Comparison of ENCODE assay signal across 26 cellular contexts in genomic region chr22:20427104-20427944, GRCh38. TPM values are rescaled to one million over a fixed set of nuclear protein-coding genes. Genes with fewer than 3 reads are reported as not detected.
A peak's percentile ranks its signal among the peaks of the same experiment; 100 is the strongest.
DNase-seq lines count a peak whose midpoint lies in the region; ATAC-seq and TF ChIP-seq lines count a peak whose summit lies in the region.
"Had no signal": no experiment of that assay in that cellular context is flagged by ENCODE, and none has a peak within 500 bp of the region (broad histone marks: within the 10 kb centered on the region; RNA-seq: fewer than 3 reads in every experiment).

No MANE protein-coding gene starts in this region.

- ATAC-seq in activated T-helper 17 cell treated with anti-CD3 and anti-CD28 coated beads, Interleukin-2, amount 50 U/mL, for 72 hours (replicated peaks) = no peak
- ATAC-seq in naive thymus-derived CD8-positive, alpha-beta T cell = no peak
- ATAC-seq in SK-N-SH treated with all-trans-retinoic acid at 6 μM for 48 hours (no peak), GM21723 (IDR thresholded peaks at IDR 0.05; ENCODE audit: unreplicated experiment) (no peak)
- ATAC-seq: activated CD4-positive, alpha-beta T cell treated with anti-CD3 and anti-CD28 coated beads for 36 hours; activated naive CD4-positive, alpha-beta T cell treated with anti-CD3 and anti-CD28 coated beads, Interleukin-2, amount 50 U/mL, for 72 hours; body of pancreas; heart left ventricle; left colon; pancreas; stimulated activated effector memory CD8-positive, alpha-beta T cell treated with anti-CD3 and anti-CD28 coated beads, Interleukin-12 subunit alpha, Interleukin-12 subunit beta, amount 100 ng/mL, for 72 hours had no signal

- CTCF ChIA-PET in CD8-positive, alpha-beta memory T cell (lab: Charles Lee) = interaction anchor here (0.9 to 5.3 kb wide), 2 partner anchors 9 to 16 kb away, joined by 3 to 38 read pairs; no protein-coding TSS in a partner anchor

- H3K4me1 Mint-ChIP-seq in CD14-positive monocyte = peaks cover 30% of the 10 kb centered on the region
- H3K4me1 Mint-ChIP-seq in CD8-positive, alpha-beta memory T cell = peaks cover 13 to 47% (median 14%) of the 10 kb centered on the region in 3 donors
- H3K4me1 Mint-ChIP-seq in activated T-helper 17 cell treated with anti-CD3 and anti-CD28 coated beads, Interleukin-2, amount 50 U/mL, for 72 hours = peaks cover 10% of the 10 kb centered on the region
- peaks cover 8 to 36% (median 33%) of the 10 kb centered on the region in 4 donors for H3K4me1 Mint-ChIP-seq in naive thymus-derived CD8-positive, alpha-beta T cell

- no peak for TF ChIP-seq CTCF in CD14-positive monocyte (IDR thresholded peaks at IDR 0.05)

- peaks cover 13% of the 10 kb centered on the region for H3K27me3 ChIP-seq in CD8-positive, alpha-beta memory T cell (ENCODE audit: insufficient read depth, low read length, poor library complexity, severe bottlenecking)
- H3K27me3 ChIP-seq: SJSA1, vagina had no signal

- peaks cover 2 to 14% of the 10 kb centered on the region in 2 donors for H3K36me3 Mint-ChIP-seq in CD14-positive monocyte
- H3K36me3 Mint-ChIP-seq in CD8-positive, alpha-beta memory T cell = peaks cover 0 to 2% (median 0%) of the 10 kb centered on the region in 3 donors
- H3K36me3 Mint-ChIP-seq in activated T-helper 17 cell treated with anti-CD3 and anti-CD28 coated beads, Interleukin-2, amount 50 U/mL, for 72 hours (ENCODE audit: low read depth) = no peaks in the 10 kb centered on the region
- H3K36me3 Mint-ChIP-seq in naive thymus-derived CD8-positive, alpha-beta T cell = peaks cover 0 to 2% (median 0%) of the 10 kb centered on the region in 3 donors
- H3K36me3 Mint-ChIP-seq: activated naive CD4-positive, alpha-beta T cell treated with anti-CD3 and anti-CD28 coated beads, Interleukin-2, amount 50 U/mL, for 72 hours had no signal

- peaks cover 62 to 79% (median 64%) of the 10 kb centered on the region in 3 donors for H3K27me3 Mint-ChIP-seq in CD14-positive monocyte (ENCODE audit: low read depth in 3 of 3)
- H3K27me3 Mint-ChIP-seq in CD8-positive, alpha-beta memory T cell = peaks cover 3 to 13% of the 10 kb centered on the region in 2 donors
- H3K27me3 Mint-ChIP-seq in activated T-helper 17 cell treated with anti-CD3 and anti-CD28 coated beads, Interleukin-2, amount 50 U/mL, for 72 hours = peaks cover 13% of the 10 kb centered on the region
- peaks cover 11 to 44% (median 19%) of the 10 kb centered on the region in 5 donors for H3K27me3 Mint-ChIP-seq in naive thymus-derived CD8-positive, alpha-beta T cell

- no peaks in the 10 kb centered on the region for H3K36me3 ChIP-seq in CD8-positive, alpha-beta memory T cell (ENCODE audit: insufficient read depth, low read length)
- H3K36me3 ChIP-seq: pancreas, vagina had no signal

- H3K4me3 ChIP-seq in CD8-positive, alpha-beta memory T cell (ENCODE audit: low read length) = no peak overlapping the region
- H3K4me3 ChIP-seq: body of pancreas, heart left ventricle, pancreas, SJSA1, smooth muscle cell, vagina had no signal

- H3K4me1 ChIP-seq in CD8-positive, alpha-beta memory T cell (ENCODE audit: insufficient read depth, low read length) = peaks cover 28% of the 10 kb centered on the region

- H3K4me3 Mint-ChIP-seq in CD14-positive monocyte = peak overlapping the region; percentile 24 to 77
- peak overlapping the region; percentile 39 to 82 (median 62) for H3K4me3 Mint-ChIP-seq in CD8-positive, alpha-beta memory T cell
- H3K4me3 Mint-ChIP-seq in activated T-helper 17 cell treated with anti-CD3 and anti-CD28 coated beads, Interleukin-2, amount 50 U/mL, for 72 hours = peak overlapping the region; percentile 13
- peak overlapping the region; percentile 35 to 79 (median 48) for H3K4me3 Mint-ChIP-seq in naive thymus-derived CD8-positive, alpha-beta T cell
- H3K4me3 Mint-ChIP-seq: activated CD4-positive, alpha-beta T cell treated with anti-CD3 and anti-CD28 coated beads for 36 hours; stimulated activated effector memory CD8-positive, alpha-beta T cell treated with anti-CD3 and anti-CD28 coated beads, Interleukin-12 subunit alpha, Interleukin-12 subunit beta, amount 100 ng/mL, for 72 hours had no signal

- DNase-seq in CD14-positive monocyte (ENCODE audit: low spot score) (no peak), amygdala (lab: John Stamatoyannopoulos, UW) (no peak)
- no peak for DNase-seq in CD8-positive, alpha-beta memory T cell
- DNase-seq in naive thymus-derived CD8-positive, alpha-beta T cell = no peak
- DNase-seq: activated CD4-positive, alpha-beta T cell treated with anti-CD3 and anti-CD28 coated beads for 36 hours; body of pancreas; erythroblast; foreskin fibroblast; GOT3; KG1; left colon; mesenchymal stem cell; MM.1S; NCI-H1417 treated with DMSO at 0.1 percent for 48 hours; NCI-H526 treated with DMSO at 0.1 percent for 48 hours; stimulated activated CD4-positive, alpha-beta T cell treated with anti-CD3 and anti-CD28 coated beads, Interleukin-2, amount 100 ng/mL, for 48 hours had no signal

- peak overlapping the region in 1 of 7 donors; percentile 15 for H3K27ac Mint-ChIP-seq in CD14-positive monocyte
- H3K27ac Mint-ChIP-seq in CD8-positive, alpha-beta memory T cell = peak overlapping the region in 1 of 8 donors; percentile 48
- no peak overlapping the region for H3K27ac Mint-ChIP-seq in activated T-helper 17 cell treated with anti-CD3 and anti-CD28 coated beads, Interleukin-2, amount 50 U/mL, for 72 hours
- peak overlapping the region in 2 of 10 donors; percentile 57 to 68 for H3K27ac Mint-ChIP-seq in naive thymus-derived CD8-positive, alpha-beta T cell
- H3K27ac Mint-ChIP-seq: activated CD4-positive, alpha-beta T cell treated with anti-CD3 and anti-CD28 coated beads for 36 hours; activated naive CD4-positive, alpha-beta T cell treated with anti-CD3 and anti-CD28 coated beads, Interleukin-2, amount 50 U/mL, for 72 hours; stimulated activated effector memory CD8-positive, alpha-beta T cell treated with anti-CD3 and anti-CD28 coated beads, Interleukin-12 subunit alpha, Interleukin-12 subunit beta, amount 100 ng/mL, for 72 hours had no signal

- H3K9me3 ChIP-seq in CD8-positive, alpha-beta memory T cell (ENCODE audit: low read length) = no peaks in the 10 kb centered on the region
- H3K9me3 ChIP-seq: body of pancreas, heart left ventricle, pancreas, SJSA1, vagina had no signal

- H3K27ac ChIP-seq in CD8-positive, alpha-beta memory T cell (ENCODE audit: low read depth, low read length) = no peak overlapping the region
- H3K27ac ChIP-seq: body of pancreas, heart left ventricle, pancreas, SJSA1, vagina had no signal

- peaks cover 0 to 12% (median 8%) of the 10 kb centered on the region in 7 donors for H3K9me3 Mint-ChIP-seq in CD14-positive monocyte
- no peaks in the 10 kb centered on the region for H3K9me3 Mint-ChIP-seq in CD8-positive, alpha-beta memory T cell
- no peaks in the 10 kb centered on the region for H3K9me3 Mint-ChIP-seq in activated T-helper 17 cell treated with anti-CD3 and anti-CD28 coated beads, Interleukin-2, amount 50 U/mL, for 72 hours
- peaks cover 0 to 2% (median 0%) of the 10 kb centered on the region in 9 donors for H3K9me3 Mint-ChIP-seq in naive thymus-derived CD8-positive, alpha-beta T cell
- H3K9me3 Mint-ChIP-seq: activated naive CD4-positive, alpha-beta T cell treated with anti-CD3 and anti-CD28 coated beads, Interleukin-2, amount 50 U/mL, for 72 hours; stimulated activated effector memory CD8-positive, alpha-beta T cell treated with anti-CD3 and anti-CD28 coated beads, Interleukin-12 subunit alpha, Interleukin-12 subunit beta, amount 100 ng/mL, for 72 hours had no signal

- intact Hi-C loops in CD14-positive monocyte (cut with micrococcal nuclease) = loop anchor here in 1 of 2 donors (5.0 kb wide), 1 partner anchor 275 kb away; no protein-coding TSS in a partner anchor

- POLR2A ChIA-PET in CD8-positive, alpha-beta memory T cell (lab: Charles Lee) = no interaction called here
- POLR2A ChIA-PET in naive thymus-derived CD8-positive, alpha-beta T cell (lab: Charles Lee) = interaction anchor here (0.6 to 4.1 kb wide), 3 partner anchors 9 to 37 kb away, joined by 3 to 35 read pairs (median 3); no protein-coding TSS in a partner anchor

TF ChIP-seq in SK-N-SH treated with all-trans-retinoic acid at 6 μM for 48 hours, 23 proteins besides CTCF, POLR2A, EP300 and RAD21:
- TF ChIP-seq PPARA (CRISPR knock-in tag; IDR thresholded peaks at IDR 0.05; ENCODE audit: borderline replicate concordance) (no peak), POU6F1 (CRISPR knock-in tag; IDR thresholded peaks at IDR 0.05; ENCODE audit: borderline replicate concordance, low read depth) (no peak)

RNA-seq across cellular contexts. Expression of gene SCARF2, which starts 10.3 kb away (rescaled TPM):
- polyA plus RNA-seq in CD14-positive monocyte = under 1 TPM in 1 of 2 donors, not detected in 1; 0.12 TPM
- total RNA-seq in CD8-positive, alpha-beta memory T cell = under 1 TPM; 0.31 to 0.50 TPM
- polyA plus RNA-seq in CD8-positive, alpha-beta memory T cell = 1.5 TPM
- 1 to 10 TPM in 1 of 2 donors, under 1 TPM in 1; 0.43 to 1.5 TPM for total RNA-seq in activated T-helper 17 cell treated with anti-CD3 and anti-CD28 coated beads, Interleukin-2, amount 50 U/mL, for 72 hours
- 1 to 10 TPM; 2.9 to 3.1 TPM for total RNA-seq in naive thymus-derived CD8-positive, alpha-beta T cell
- polyA plus RNA-seq in naive thymus-derived CD8-positive, alpha-beta T cell = under 1 TPM; 0.07 to 0.51 (median 0.10) TPM

RNA-seq across cellular contexts. Expression of gene ZNF74, which starts 33.4 kb away (rescaled TPM):
- 1 to 10 TPM; 1.9 TPM for polyA plus RNA-seq in CD14-positive monocyte
- 10 to 100 TPM; 12.3 to 15.3 TPM for total RNA-seq in CD8-positive, alpha-beta memory T cell
- 13.0 TPM for polyA plus RNA-seq in CD8-positive, alpha-beta memory T cell
- 10 to 100 TPM in 1 of 2 donors, 1 to 10 TPM in 1; 6.4 to 10.0 TPM for total RNA-seq in activated T-helper 17 cell treated with anti-CD3 and anti-CD28 coated beads, Interleukin-2, amount 50 U/mL, for 72 hours
- 10 to 100 TPM; 12.9 to 14.5 TPM for total RNA-seq in naive thymus-derived CD8-positive, alpha-beta T cell
- 10 to 100 TPM in 1 of 3 donors, 1 to 10 TPM in 2; 6.7 to 10.7 (median 8.2) TPM for polyA plus RNA-seq in naive thymus-derived CD8-positive, alpha-beta T cell
